8 cellular contexts compared by ENCODE assay signal in the genomic region with DNA sequence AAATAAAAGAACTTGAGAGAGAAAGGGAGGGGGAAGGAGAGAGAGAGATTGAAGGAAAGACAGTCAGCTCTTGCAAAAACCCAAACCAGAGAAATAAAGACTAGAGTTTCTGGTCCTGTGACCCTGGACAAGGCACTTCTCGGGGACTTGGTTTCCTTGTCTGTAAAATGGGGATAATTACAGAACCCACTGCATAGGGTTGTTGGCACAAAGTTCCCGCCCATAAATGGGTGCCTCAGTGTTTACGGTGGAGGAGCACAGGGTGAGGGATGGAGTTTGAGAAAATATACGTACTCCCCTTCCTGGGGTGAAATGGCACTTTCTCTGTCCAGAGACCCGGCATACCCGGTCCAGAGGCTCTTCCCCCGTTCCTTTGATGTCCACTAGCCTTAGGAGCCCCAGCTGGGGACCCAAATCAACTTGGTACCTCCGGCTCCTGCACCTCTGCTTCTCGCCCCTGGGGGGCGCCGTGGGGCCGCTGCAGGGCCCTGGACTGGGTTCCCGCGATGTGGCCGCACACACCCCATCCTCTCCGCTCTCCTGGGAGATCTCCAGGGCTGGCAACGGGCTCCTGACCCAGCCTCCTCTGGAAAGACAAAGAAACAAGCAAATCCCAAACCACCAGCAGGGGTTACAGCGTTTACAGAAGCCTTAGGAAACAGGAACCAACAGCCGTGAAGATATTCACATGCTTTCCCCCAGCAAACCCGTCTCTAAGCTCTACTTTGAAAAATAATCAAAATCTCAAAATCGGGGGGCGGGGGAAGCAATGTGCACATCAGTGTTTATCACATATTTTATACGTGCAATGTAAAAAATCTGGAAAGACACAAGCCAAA. TPM values are rescaled to one million over a fixed set of nuclear protein-coding genes. Genes with fewer than 3 reads are reported as not detected.
A peak's percentile ranks its signal among the peaks of the same experiment; 100 is the strongest.
DNase-seq lines count a peak whose midpoint lies in the region; ATAC-seq and TF ChIP-seq lines count a peak whose summit lies in the region.

No MANE protein-coding gene starts in this region.

- no peaks in the 10 kb centered on the region for H3K36me3 ChIP-seq in H7 (replicated peaks; ENCODE audit: control insufficient read depth, insufficient read depth, low read length)

- H3K4me1 Mint-ChIP-seq in activated CD8-positive, alpha-beta T cell treated with anti-CD3 and anti-CD28 coated beads for 36 hours (ENCODE audit: low read depth): peaks cover 2% of the 10 kb centered on the region

- intact Hi-C loops in activated CD8-positive, alpha-beta T cell treated with anti-CD3 and anti-CD28 coated beads for 36 hours (cut with micrococcal nuclease): no loop called here

- H3K4me3 Mint-ChIP-seq in activated CD8-positive, alpha-beta T cell treated with anti-CD3 and anti-CD28 coated beads for 36 hours: peak overlapping the region; percentile 37

- no peak overlapping the region for H3K27ac Mint-ChIP-seq in activated CD8-positive, alpha-beta T cell treated with anti-CD3 and anti-CD28 coated beads for 36 hours

- H3K27me3 ChIP-seq in H7 (ENCODE audit: control insufficient read depth, insufficient read depth, low read length): no peaks in the 10 kb centered on the region

- H3K9me3 Mint-ChIP-seq in activated CD8-positive, alpha-beta T cell treated with anti-CD3 and anti-CD28 coated beads for 36 hours: no peaks in the 10 kb centered on the region

- H3K27me3 Mint-ChIP-seq in activated CD8-positive, alpha-beta T cell treated with anti-CD3 and anti-CD28 coated beads for 36 hours: peaks cover 4% of the 10 kb centered on the region

- CTCF ChIA-PET in activated CD8-positive, alpha-beta T cell treated with anti-CD3 and anti-CD28 coated beads for 36 hours (lab: Charles Lee): interaction anchor here (0.6 to 4.7 kb wide), 41 partner anchors 9 to 596 kb away, joined by 3 to 82 read pairs (median 6); partner anchors contain the start of gene ASB6

- POLR2A ChIA-PET in activated CD8-positive, alpha-beta T cell treated with anti-CD3 and anti-CD28 coated beads for 36 hours (lab: Charles Lee): interaction anchor here (0.6 to 1.3 kb wide), 2 partner anchors 51 to 104 kb away, joined by 3 to 4 read pairs; no protein-coding TSS in a partner anchor

- no peak overlapping the region for H3K4me3 ChIP-seq in H7 (ENCODE audit: insufficient read depth, low read depth, low read length)

- no peaks in the 10 kb centered on the region for H3K36me3 Mint-ChIP-seq in activated CD8-positive, alpha-beta T cell treated with anti-CD3 and anti-CD28 coated beads for 36 hours (ENCODE audit: low read depth)

- ATAC-seq in activated CD8-positive, alpha-beta T cell treated with anti-CD3 and anti-CD28 coated beads for 36 hours: peak; percentile 99
- no peak for ATAC-seq in HG03342 (IDR thresholded peaks at IDR 0.05; ENCODE audit: unreplicated experiment)

- peak; percentile 95 for TF ChIP-seq CTCF in AG09319 (IDR thresholded peaks at IDR 0.05; ENCODE audit: low read depth, low read length)
- peak; percentile 98 for TF ChIP-seq CTCF in activated CD8-positive, alpha-beta T cell treated with anti-CD3 and anti-CD28 coated beads for 36 hours (IDR thresholded peaks at IDR 0.05)

- DNase-seq in AG09319 (ENCODE audit: extremely low read depth, low read depth) (peak; percentile 76), H7 (peak; percentile 98), NCI-H748 treated with DMSO at 0.1 percent for 48 hours (lab: John Stamatoyannopoulos, UW) (peak; percentile 58), medulla oblongata (ENCODE audit: extremely low spot score) (peak; percentile 62)
- peak; percentile 73 for DNase-seq in activated CD8-positive, alpha-beta T cell treated with anti-CD3 and anti-CD28 coated beads for 36 hours
- peak; percentile 39 for DNase-seq in effector CD4-positive, alpha-beta T cell
- DNase-seq in stimulated activated CD8-positive, alpha-beta memory T cell treated with anti-CD3 and anti-CD28 coated beads, Interleukin-2, amount 100 ng/mL, for 48 hours (ENCODE audit: low read depth in 2 of 2): peak; percentile 42 to 45

RNA-seq across cellular contexts. Expression of gene PTGES, which starts 26.3 kb away (rescaled TPM):
- total RNA-seq in H7 (2014; rRNA removed; shearing (Covaris generic)): 0.69 and 1.2 TPM in 2 replicates
- total RNA-seq in activated CD8-positive, alpha-beta T cell treated with anti-CD3 and anti-CD28 coated beads for 36 hours: under 1 TPM; 0.20 to 0.56 TPM

Comparison
In these comparisons a context has a peak if more than half of its experiments do, and no peak if none do; other contexts are left out.
1. DNase-seq: peak in every context shown above with its lines; median percentile 98 in H7; 76 in AG09319; 73 in activated CD8-positive, alpha-beta T cell treated with anti-CD3 and anti-CD28 coated beads for 36 hours; 62 in medulla oblongata; 58 in NCI-H748 treated with DMSO at 0.1 percent for 48 hours; 44 in stimulated activated CD8-positive, alpha-beta memory T cell treated with anti-CD3 and anti-CD28 coated beads, Interleukin-2, amount 100 ng/mL, for 48 hours; 39 in effector CD4-positive, alpha-beta T cell.